27 cellular contexts compared by ENCODE assay signal in the genomic region with DNA sequence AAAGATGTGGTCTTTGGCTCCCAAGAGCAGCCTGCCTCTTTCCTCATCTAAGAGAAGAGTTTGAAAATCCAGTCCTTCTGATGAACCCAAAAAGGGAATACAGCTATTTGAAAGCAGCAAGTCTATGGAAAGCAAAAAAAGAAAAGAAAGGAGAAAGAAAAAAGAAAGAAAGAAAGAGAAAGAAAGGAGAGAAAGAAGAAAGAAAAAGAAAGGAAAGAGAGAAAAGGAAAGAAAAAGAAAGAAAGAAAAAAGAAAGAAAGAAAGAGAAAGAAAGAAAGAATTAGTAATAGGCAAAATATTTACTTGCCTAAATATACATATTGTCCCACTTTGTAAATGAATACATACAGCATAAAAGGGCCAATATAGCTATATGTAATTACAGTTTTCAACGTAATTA.
DNase-seq lines count a peak whose midpoint lies in the region; ATAC-seq, FAIRE-seq and TF ChIP-seq lines count a peak whose summit lies in the region.
"Had no signal": no experiment of that assay in that cellular context is flagged by ENCODE, and none has a peak within 500 bp of the region (broad histone marks: within the 10 kb centered on the region; RNA-seq: fewer than 3 reads in every experiment).

No MANE protein-coding gene starts in this region.

- no peak for TF ChIP-seq EP300 in K562 (IDR thresholded peaks at IDR 0.05; ENCODE audit: low read length)

- H3K4me1 ChIP-seq in K562 (replicated peaks in 1 of 2; ENCODE audit: control insufficient read depth in 2 of 2, insufficient read depth in 2 of 2, low read length in 2 of 2), result no peaks in the 10 kb centered on the region
- H3K4me1 ChIP-seq: A549, BLaER1 had no signal

- no peak overlapping the region for H3K27ac ChIP-seq in K562 (ENCODE audit: extremely low read depth, low read depth, low read length)
- H3K27ac ChIP-seq: 22Rv1, A549, BLaER1 had no signal

- H3K9me3 ChIP-seq in K562 (replicated peaks; ENCODE audit: control insufficient read depth, insufficient read depth, low read depth, low read length), result no peaks in the 10 kb centered on the region
- H3K9me3 ChIP-seq: A549, BE2C, BLaER1 had no signal

- DNase-seq in activated CD8-positive, alpha-beta T cell treated with anti-CD3 and anti-CD28 coated beads for 36 hours, result no peak
- no peak for DNase-seq in activated CD8-positive, alpha-beta T cell treated with anti-CD3 and anti-CD28 coated beads, Interleukin-2, amount 10 ng/mL, durations not matched to agents 7 days and 5 days
- DNase-seq in K562 (ENCODE audit: extremely low read depth in 1 of 4, low spot score in 3 of 4) (no peak), mesothelial cell of epicardium (ENCODE audit: low spot score in 2 of 2, unreplicated experiment in 2 of 2) (no peak), NCI-H1092 treated with DMSO at 0.1 percent for 48 hours (lab: John Stamatoyannopoulos, UW) (no peak)
- DNase-seq: AML-193; BE2C; C1 segment of cervical spinal cord; CD4-positive, alpha-beta memory T cell; CD4-positive, CD25-positive, alpha-beta regulatory T cell; CD8-positive, alpha-beta memory T cell; COR-L47; DMS 273 treated with DMSO at 0.1 percent for 48 hours; DMS153; DMS53; DMS79; DND-41; EL; GDM1 had no signal

- ATAC-seq in activated CD8-positive, alpha-beta T cell treated with anti-CD3 and anti-CD28 coated beads for 36 hours, result no peak
- no peak for ATAC-seq in activated CD8-positive, alpha-beta T cell treated with anti-CD3 and anti-CD28 coated beads, Interleukin-2, amount 10 ng/mL, durations not matched to agents 7 days and 5 days
- no peak for ATAC-seq in K562
- no peak for ATAC-seq in HG03175 (IDR thresholded peaks at IDR 0.05; ENCODE audit: unreplicated experiment)
- ATAC-seq: A549, GM12878 had no signal

- no peaks in the 10 kb centered on the region for H3K36me3 Mint-ChIP-seq in activated CD8-positive, alpha-beta T cell treated with anti-CD3 and anti-CD28 coated beads for 36 hours (ENCODE audit: low read depth)
- H3K36me3 Mint-ChIP-seq in activated CD8-positive, alpha-beta T cell treated with anti-CD3 and anti-CD28 coated beads, Interleukin-2, amount 10 ng/mL, durations not matched to agents 7 days and 5 days (ENCODE audit: low read depth), result no peaks in the 10 kb centered on the region
- H3K36me3 Mint-ChIP-seq in mesothelial cell of epicardium, result peaks cover 14% of the 10 kb centered on the region
- H3K36me3 Mint-ChIP-seq: CD14-positive monocyte; CD4-positive, alpha-beta memory T cell; CD4-positive, CD25-positive, alpha-beta regulatory T cell; CD8-positive, alpha-beta memory T cell had no signal

- peak; percentile 33 for TF ChIP-seq CTCF in activated CD8-positive, alpha-beta T cell treated with anti-CD3 and anti-CD28 coated beads for 36 hours (IDR thresholded peaks at IDR 0.05)
- TF ChIP-seq CTCF in K562 (IDR thresholded peaks at IDR 0.05 in 2 of 3, conservative IDR thresholded peaks at IDR 0.05 in 1 of 3; ENCODE audit: insufficient read depth in 2 of 3, low read depth in 1 of 3, low read length in 3 of 3) (no peak), mesothelial cell of epicardium (IDR thresholded peaks at IDR 0.05; ENCODE audit: unreplicated experiment) (no peak)

- no peaks in the 10 kb centered on the region for H3K9me3 Mint-ChIP-seq in activated CD8-positive, alpha-beta T cell treated with anti-CD3 and anti-CD28 coated beads for 36 hours
- H3K9me3 Mint-ChIP-seq in activated CD8-positive, alpha-beta T cell treated with anti-CD3 and anti-CD28 coated beads, Interleukin-2, amount 10 ng/mL, durations not matched to agents 7 days and 5 days (ENCODE audit: insufficient read depth), result no peaks in the 10 kb centered on the region
- peaks cover 4% of the 10 kb centered on the region for H3K9me3 Mint-ChIP-seq in mesothelial cell of epicardium
- H3K9me3 Mint-ChIP-seq: CD14-positive monocyte had no signal

- no peak overlapping the region for H3K9ac ChIP-seq in K562 (ENCODE audit: insufficient read depth in 1 of 2, low read depth in 2 of 2, low read length in 2 of 2)
- H3K9ac ChIP-seq: BLaER1 had no signal

- H3K27me3 ChIP-seq in K562 (ENCODE audit: control insufficient read depth in 2 of 2, insufficient read depth in 2 of 2, low read length in 2 of 2), result no peaks in the 10 kb centered on the region
- H3K27me3 ChIP-seq: BE2C, BLaER1 had no signal

- H3K27me3 Mint-ChIP-seq in activated CD8-positive, alpha-beta T cell treated with anti-CD3 and anti-CD28 coated beads for 36 hours, result no peaks in the 10 kb centered on the region
- no peaks in the 10 kb centered on the region for H3K27me3 Mint-ChIP-seq in activated CD8-positive, alpha-beta T cell treated with anti-CD3 and anti-CD28 coated beads, Interleukin-2, amount 10 ng/mL, durations not matched to agents 7 days and 5 days (ENCODE audit: low read depth)
- H3K27me3 Mint-ChIP-seq in mesothelial cell of epicardium (ENCODE audit: low read depth), result no peaks in the 10 kb centered on the region
- H3K27me3 Mint-ChIP-seq: CD4-positive, alpha-beta memory T cell; CD4-positive, CD25-positive, alpha-beta regulatory T cell; CD8-positive, alpha-beta memory T cell had no signal

- CTCF ChIA-PET in activated CD8-positive, alpha-beta T cell treated with anti-CD3 and anti-CD28 coated beads for 36 hours (lab: Charles Lee), result no interaction called here
- CTCF ChIA-PET in activated CD8-positive, alpha-beta T cell treated with anti-CD3 and anti-CD28 coated beads, Interleukin-2, amount 10 ng/mL, durations not matched to agents 7 days and 5 days (lab: Charles Lee), result no interaction called here
- CTCF ChIA-PET in K562 (lab: Yijun Ruan, JAX; ENCODE audit: low intra/inter-chr PET ratio), result no interaction called here

- H3K79me2 ChIP-seq in K562 (ENCODE audit: control insufficient read depth, insufficient read depth, low read length), result no peaks in the 10 kb centered on the region

- H3K4me3 ChIP-seq in K562, result no peak overlapping the region
- H3K4me3 ChIP-seq: A549, BLaER1, GM12878 had no signal

- 0% methylated on average over 1 of the region's 1 CpG for WGBS in K562 (ENCODE audit: insufficient coverage, low coverage, missing lambda C conversion rate)

- TF ChIP-seq POLR2A in K562 (conservative IDR thresholded peaks at IDR 0.05), result no peak

- H3K4me2 ChIP-seq in K562 (ENCODE audit: insufficient read depth, low read length), result no peak overlapping the region
- H3K4me2 ChIP-seq: A549, BLaER1 had no signal

- H3K4me1 Mint-ChIP-seq in activated CD8-positive, alpha-beta T cell treated with anti-CD3 and anti-CD28 coated beads for 36 hours (ENCODE audit: low read depth), result no peaks in the 10 kb centered on the region
- no peaks in the 10 kb centered on the region for H3K4me1 Mint-ChIP-seq in activated CD8-positive, alpha-beta T cell treated with anti-CD3 and anti-CD28 coated beads, Interleukin-2, amount 10 ng/mL, durations not matched to agents 7 days and 5 days (ENCODE audit: low read depth)
- peaks cover 24% of the 10 kb centered on the region for H3K4me1 Mint-ChIP-seq in mesothelial cell of epicardium
- H3K4me1 Mint-ChIP-seq: CD14-positive monocyte; CD4-positive, alpha-beta memory T cell; CD4-positive, CD25-positive, alpha-beta regulatory T cell; CD8-positive, alpha-beta memory T cell had no signal

- no peaks in the 10 kb centered on the region for H3K9me1 ChIP-seq in K562 (ENCODE audit: control insufficient read depth, insufficient read depth, low read length)

- intact Hi-C loops in activated CD8-positive, alpha-beta T cell treated with anti-CD3 and anti-CD28 coated beads for 36 hours (cut with micrococcal nuclease), result no loop called here
- intact Hi-C loops in K562 (cut with micrococcal nuclease), result no loop called here

- no peak for TF ChIP-seq RAD21 in K562 (CRISPR knock-in tag; conservative IDR thresholded peaks at IDR 0.05 in 1 of 2, IDR thresholded peaks at IDR 0.05 in 1 of 2)

- H3K4me3 Mint-ChIP-seq in activated CD8-positive, alpha-beta T cell treated with anti-CD3 and anti-CD28 coated beads for 36 hours, result no peak overlapping the region
- no peak overlapping the region for H3K4me3 Mint-ChIP-seq in activated CD8-positive, alpha-beta T cell treated with anti-CD3 and anti-CD28 coated beads, Interleukin-2, amount 10 ng/mL, durations not matched to agents 7 days and 5 days
- no peak overlapping the region for H3K4me3 Mint-ChIP-seq in mesothelial cell of epicardium
- H3K4me3 Mint-ChIP-seq: CD14-positive monocyte; CD4-positive, alpha-beta memory T cell; CD4-positive, CD25-positive, alpha-beta regulatory T cell; CD8-positive, alpha-beta memory T cell had no signal

- no peak for FAIRE-seq in K562 (lab: Jason Lieb, UNC)
- FAIRE-seq: A549, GM12878, GM12892, GM18507 had no signal

- no peaks in the 10 kb centered on the region for H4K20me1 ChIP-seq in K562 (replicated peaks; ENCODE audit: control insufficient read depth, insufficient read depth, low read length)
- H4K20me1 ChIP-seq: BLaER1 had no signal

- BruUV-seq in K562 (replicated peaks; lab: Mats Ljungman, UMichigan), result no TSS peak

- no peaks in the 10 kb centered on the region for H3K36me3 ChIP-seq in K562 (ENCODE audit: control insufficient read depth, insufficient read depth, low read length)
- H3K36me3 ChIP-seq: BE2C, BLaER1 had no signal

- H3K27ac Mint-ChIP-seq in activated CD8-positive, alpha-beta T cell treated with anti-CD3 and anti-CD28 coated beads for 36 hours, result no peak overlapping the region
- H3K27ac Mint-ChIP-seq in activated CD8-positive, alpha-beta T cell treated with anti-CD3 and anti-CD28 coated beads, Interleukin-2, amount 10 ng/mL, durations not matched to agents 7 days and 5 days, result no peak overlapping the region
- H3K27ac Mint-ChIP-seq in mesothelial cell of epicardium, result peak overlapping the region; percentile 74
- H3K27ac Mint-ChIP-seq: CD14-positive monocyte; CD4-positive, alpha-beta memory T cell; CD4-positive, CD25-positive, alpha-beta regulatory T cell had no signal

- POLR2A ChIA-PET in activated CD8-positive, alpha-beta T cell treated with anti-CD3 and anti-CD28 coated beads for 36 hours (lab: Charles Lee), result no interaction called here
- POLR2A ChIA-PET in activated CD8-positive, alpha-beta T cell treated with anti-CD3 and anti-CD28 coated beads, Interleukin-2, amount 10 ng/mL, durations not matched to agents 7 days and 5 days (lab: Charles Lee), result no interaction called here
- POLR2A ChIA-PET in K562 (lab: Yijun Ruan, JAX), result no interaction called here

- in situ Hi-C loops in K562 (cut with MboI), result no loop called here

- H2AFZ ChIP-seq in K562 (ENCODE audit: low read depth, low read length), result no peak overlapping the region

TF ChIP-seq in K562, 482 proteins besides CTCF, POLR2A, EP300 and RAD21 (continues in another document):
- peak; percentile 67 for TF ChIP-seq ZNF512 (tag; IDR thresholded peaks at IDR 0.05)
